Comparison of ENCODE assay signal across 35 cellular contexts in the genomic region with DNA sequence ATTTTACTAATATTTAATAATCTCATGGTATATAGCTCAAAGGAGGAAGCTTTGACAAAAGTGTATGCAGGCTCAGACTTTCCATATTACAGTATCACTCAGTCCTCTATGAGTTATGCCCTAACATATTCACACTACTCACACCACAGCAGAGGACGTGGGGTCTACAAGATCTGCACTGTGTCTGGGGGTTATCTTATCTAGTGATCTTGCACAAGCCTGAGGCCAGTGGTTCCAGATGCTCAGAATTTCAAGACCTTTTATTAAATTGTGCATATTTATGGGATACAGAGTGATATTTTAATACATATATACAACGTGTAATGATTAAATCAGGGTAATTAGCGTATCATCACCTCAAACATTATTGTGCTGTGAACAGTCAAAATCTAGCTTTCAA.
"Had no signal": no experiment of that assay in that cellular context is flagged by ENCODE, and none has a peak within 500 bp of the region (broad histone marks: within the 10 kb centered on the region; RNA-seq: fewer than 3 reads in every experiment).

No MANE protein-coding gene starts in this region.

- H3K4me2 ChIP-seq: KMS-11 had no signal

- H3K36me3 ChIP-seq: MG63 had no signal

- H3K4me3 ChIP-seq: MG63 had no signal

- H3K27ac ChIP-seq: KMS-11 had no signal

- H3K27me3 ChIP-seq: MG63 had no signal

- DNase-seq: Karpas-422, Kasumi-1, MG63, MM.1S, MV-4-11, NCI-H1048, NCI-H1092, NCI-H1092 treated with DMSO at 0.1 percent for 48 hours, NCI-H1105, NCI-H1105 treated with DMSO at 0.1 percent for 48 hours, NCI-H1417, NCI-H1417 treated with DMSO at 0.1 percent for 48 hours, NCI-H1436, NCI-H1436 treated with DMSO at 0.1 percent for 48 hours, NCI-H146, NCI-H1694, NCI-H1694 treated with DMSO at 0.1 percent for 48 hours, NCI-H187, NCI-H187 treated with DMSO at 0.1 percent for 48 hours, NCI-H1930, NCI-H2029, NCI-H2029 treated with DMSO at 0.1 percent for 48 hours, NCI-H2081, NCI-H2081 treated with DMSO at 0.1 percent for 48 hours, NCI-H2107, NCI-H2171, NCI-H2171 treated with DMSO at 0.1 percent for 48 hours, NCI-H2227 treated with DMSO at 0.1 percent for 48 hours, NCI-H226, NCI-H345, NCI-H446, NCI-H446 treated with DMSO at 0.1 percent for 48 hours, NCI-H510A, NCI-H510A treated with DMSO at 0.1 percent for 48 hours had no signal

- H3K9me3 ChIP-seq: MG63 had no signal

- H3K9ac ChIP-seq: KMS-11 had no signal
